ENCODE assay signal across 26 cellular contexts in genomic region chr13:112742583-112742982, GRCh38. TPM values are rescaled to one million over a fixed set of nuclear protein-coding genes. Genes with fewer than 3 reads are reported as not detected.
DNase-seq lines count a peak whose midpoint lies in the region; ATAC-seq and TF ChIP-seq lines count a peak whose summit lies in the region.
"Had no signal": no experiment of that assay in that cellular context is flagged by ENCODE, and none has a peak within 500 bp of the region (broad histone marks: within the 10 kb centered on the region; RNA-seq: fewer than 3 reads in every experiment).

No MANE protein-coding gene starts in this region.

- TF ChIP-seq CTCF in natural killer cell (IDR thresholded peaks at IDR 0.05) (no peak), osteoblast (IDR thresholded peaks at IDR 0.05; ENCODE audit: extremely low read depth, low read depth, low read length) (no peak)

- H4K20me1 ChIP-seq in osteoblast (ENCODE audit: insufficient read depth, low read length) = peaks cover 13% of the 10 kb centered on the region

- H3K27ac ChIP-seq in osteoblast (ENCODE audit: low read depth, low read length) = no peak overlapping the region
- H3K27ac ChIP-seq: BLaER1 treated with 17β-estradiol and CSF1 and Interleukin-3, amounts not matched to agents 10 nM and 100 nM; GM23248; HL-60; RWPE1; SK-N-MC had no signal

- intact Hi-C loops in natural killer cell (cut with micrococcal nuclease) = no loop called here

- H3K9me3 Mint-ChIP-seq in natural killer cell treated with Interleukin-12 subunit alpha and Interleukin-12 subunit beta and Interleukin-15 and Interleukin-18, amount 100 ng/mL, for 72 hours = no peaks in the 10 kb centered on the region
- no peaks in the 10 kb centered on the region for H3K9me3 Mint-ChIP-seq in natural killer cell
- H3K9me3 Mint-ChIP-seq: CD4-positive, alpha-beta T cell had no signal

- H3K4me3 Mint-ChIP-seq in natural killer cell treated with Interleukin-12 subunit alpha and Interleukin-12 subunit beta and Interleukin-15 and Interleukin-18, amount 100 ng/mL, for 72 hours = no peak overlapping the region
- no peak overlapping the region for H3K4me3 Mint-ChIP-seq in natural killer cell
- H3K4me3 Mint-ChIP-seq in T-helper 17 cell = no peak overlapping the region
- H3K4me3 Mint-ChIP-seq: CD4-positive, alpha-beta T cell had no signal

- no peaks in the 10 kb centered on the region for H3K27me3 Mint-ChIP-seq in natural killer cell treated with Interleukin-12 subunit alpha and Interleukin-12 subunit beta and Interleukin-15 and Interleukin-18, amount 100 ng/mL, for 72 hours
- H3K27me3 Mint-ChIP-seq in natural killer cell (ENCODE audit: low read depth in 2 of 2) (no peaks in the 10 kb centered on the region), T-helper 17 cell (no peaks in the 10 kb centered on the region)
- H3K27me3 Mint-ChIP-seq: CD4-positive, alpha-beta T cell had no signal

- ATAC-seq in natural killer cell treated with Interleukin-12 subunit alpha and Interleukin-12 subunit beta and Interleukin-15 and Interleukin-18, amount 100 ng/mL, for 72 hours = no peak
- ATAC-seq in natural killer cell (no peak), T-helper 17 cell (no peak), HG03025 (IDR thresholded peaks at IDR 0.05; ENCODE audit: low FRiP score, unreplicated experiment) (no peak)
- ATAC-seq: GM12878, Panc1 had no signal

- H3K9me3 ChIP-seq in T-helper 17 cell (ENCODE audit: control insufficient read depth, low read length, poor library complexity, severe bottlenecking) = no peaks in the 10 kb centered on the region
- H3K9me3 ChIP-seq in osteoblast (ENCODE audit: low read depth, low read length) = no peaks in the 10 kb centered on the region
- H3K9me3 ChIP-seq: BLaER1 treated with 17β-estradiol and CSF1 and Interleukin-3, amounts not matched to agents 10 nM and 100 nM; HAP-1 had no signal

- no peak overlapping the region for H3K4me3 ChIP-seq in osteoblast (ENCODE audit: insufficient read depth, low read length)
- H3K4me3 ChIP-seq: BLaER1 treated with 17β-estradiol and CSF1 and Interleukin-3, amounts not matched to agents 10 nM and 100 nM; GM12878; GM23248; HAP-1; SK-N-MC had no signal

- no peaks in the 10 kb centered on the region for H3K27me3 ChIP-seq in osteoblast (ENCODE audit: insufficient read depth, low read length)
- H3K27me3 ChIP-seq: BLaER1 treated with 17β-estradiol and CSF1 and Interleukin-3, amounts not matched to agents 10 nM and 100 nM had no signal

- DNase-seq in natural killer cell treated with Interleukin-12 subunit alpha and Interleukin-12 subunit beta and Interleukin-15 and Interleukin-18, amount 100 ng/mL, for 72 hours (ENCODE audit: low spot score) = peak; percentile 38
- DNase-seq in natural killer cell (no peak), T-helper 17 cell (no peak), osteoblast (ENCODE audit: insufficient read length, low spot score, missing footprints) (peak; percentile 21), NCI-H226 (no peak)
- no peak for DNase-seq in activated CD4-positive, CD25-positive, alpha-beta regulatory T cell (lab: John Stamatoyannopoulos, UW)
- DNase-seq: CD4-positive, alpha-beta T cell; DMS79; EL; GDM1; GM23248; NCI-H1092; NCI-H1417 treated with DMSO at 0.1 percent for 48 hours; NCI-H1930; NCI-H2107; NCI-H446; NCI-H524 treated with DMSO at 0.1 percent for 48 hours; SHP77 treated with DMSO at 0.1 percent for 48 hours had no signal

- peaks cover 19% of the 10 kb centered on the region for H3K4me1 ChIP-seq in osteoblast (ENCODE audit: insufficient read depth, low read length)
- H3K4me1 ChIP-seq: HAP-1 had no signal

- H3K27ac Mint-ChIP-seq in natural killer cell treated with Interleukin-12 subunit alpha and Interleukin-12 subunit beta and Interleukin-15 and Interleukin-18, amount 100 ng/mL, for 72 hours = no peak overlapping the region
- no peak overlapping the region for H3K27ac Mint-ChIP-seq in natural killer cell
- peak overlapping the region; percentile 81 for H3K27ac Mint-ChIP-seq in T-helper 17 cell
- H3K27ac Mint-ChIP-seq: CD4-positive, alpha-beta T cell had no signal

- peaks cover 11 to 37% of the 10 kb centered on the region in 2 donors for H3K4me1 Mint-ChIP-seq in natural killer cell treated with Interleukin-12 subunit alpha and Interleukin-12 subunit beta and Interleukin-15 and Interleukin-18, amount 100 ng/mL, for 72 hours (ENCODE audit: low read depth in 2 of 2)
- peaks cover 26 to 42% of the 10 kb centered on the region in 2 donors for H3K4me1 Mint-ChIP-seq in natural killer cell
- peaks cover 33% of the 10 kb centered on the region for H3K4me1 Mint-ChIP-seq in T-helper 17 cell

- H3K36me3 ChIP-seq in osteoblast (ENCODE audit: insufficient read depth, low read length) = no peaks in the 10 kb centered on the region
- H3K36me3 ChIP-seq: HAP-1 had no signal

- H3K36me3 Mint-ChIP-seq in natural killer cell treated with Interleukin-12 subunit alpha and Interleukin-12 subunit beta and Interleukin-15 and Interleukin-18, amount 100 ng/mL, for 72 hours = no peaks in the 10 kb centered on the region
- H3K36me3 Mint-ChIP-seq in natural killer cell = no peaks in the 10 kb centered on the region
- H3K36me3 Mint-ChIP-seq in T-helper 17 cell (ENCODE audit: low read depth) = peaks cover 2% of the 10 kb centered on the region

- peaks cover 17% of the 10 kb centered on the region for H3K79me2 ChIP-seq in osteoblast (ENCODE audit: insufficient read depth, low read length)

- H3K4me2 ChIP-seq in osteoblast (ENCODE audit: insufficient read depth, low read length) = no peak overlapping the region

- H2AFZ ChIP-seq in osteoblast (ENCODE audit: low read length) = no peak overlapping the region
- H2AFZ ChIP-seq: GM23248 had no signal

RNA-seq across cellular contexts. Expression of gene ATP11A, which starts 52.7 kb away (rescaled TPM):
- 10 to 100 TPM; 89.0 to 91.2 TPM for total RNA-seq in natural killer cell treated with Interleukin-12 subunit alpha and Interleukin-12 subunit beta and Interleukin-15 and Interleukin-18, amount 100 ng/mL, for 72 hours
- total RNA-seq in natural killer cell = 10 to 100 TPM; 47.1 to 68.6 (median 50.7) TPM
- 10 to 100 TPM; 56.8 to 79.5 TPM for total RNA-seq in T-helper 17 cell
- total RNA-seq in osteoblast = 7.6 and 7.7 TPM in 2 replicates

Comparison
In these comparisons a context has a peak if more than half of its experiments do, and no peak if none do; other contexts are left out.
1. DNase-seq: peak in natural killer cell treated with Interleukin-12 subunit alpha and Interleukin-12 subunit beta and Interleukin-15 and Interleukin-18, amount 100 ng/mL, for 72 hours (single experiment) and osteoblast (single experiment); none in natural killer cell (single experiment), T-helper 17 cell (0 of 3), NCI-H226 (single experiment) and activated CD4-positive, CD25-positive, alpha-beta regulatory T cell (0 of 4).